Comparison of ENCODE assay signal across 1 cellular context in the genomic region with DNA sequence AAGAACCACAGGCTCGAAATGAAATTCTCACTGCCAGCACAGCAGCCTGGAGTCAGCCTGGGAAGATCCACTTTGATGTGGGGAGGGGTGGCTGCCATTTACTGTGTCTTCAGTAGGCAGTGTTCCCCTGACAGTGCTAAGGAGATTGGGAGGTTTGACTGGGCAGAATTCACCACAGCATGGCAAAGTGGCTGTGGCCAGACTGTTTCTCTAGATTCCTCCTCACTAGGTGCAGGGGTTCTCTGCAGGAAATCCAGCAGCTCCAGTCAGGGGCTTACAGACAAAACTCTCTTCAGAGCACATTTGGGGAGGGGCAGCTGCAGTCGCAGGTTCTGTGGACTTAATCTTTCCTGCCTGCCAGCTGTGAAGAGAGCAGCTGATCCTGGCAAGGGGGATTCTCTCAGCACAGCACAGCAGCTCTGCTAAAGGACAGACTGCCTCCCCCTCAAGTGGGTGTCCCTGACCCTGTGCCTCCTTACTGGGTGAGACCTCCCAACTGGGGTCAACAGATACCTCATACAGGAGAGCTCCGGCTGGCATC.
TF ChIP-seq lines count a peak whose summit lies in the region.

No MANE protein-coding gene starts in this region.

TF ChIP-seq in H1, 55 proteins besides CTCF, POLR2A, EP300 and RAD21 (continued from another document):
- TF ChIP-seq RNF2 (IDR thresholded peaks at IDR 0.05; ENCODE audit: borderline replicate concordance, low read depth, low read length, missing control alignments, poor library complexity, severe bottlenecking) (no peak), CEBPB (IDR thresholded peaks at IDR 0.05; ENCODE audit: low read depth, low read length) (no peak), EZH2 (IDR thresholded peaks at IDR 0.05; ENCODE audit: low read depth, low read length, severe bottlenecking) (no peak), CBX8 (IDR thresholded peaks at IDR 0.05; ENCODE audit: borderline replicate concordance, low read depth, low read length) (no peak)
- TF ChIP-seq, protein P1, sequence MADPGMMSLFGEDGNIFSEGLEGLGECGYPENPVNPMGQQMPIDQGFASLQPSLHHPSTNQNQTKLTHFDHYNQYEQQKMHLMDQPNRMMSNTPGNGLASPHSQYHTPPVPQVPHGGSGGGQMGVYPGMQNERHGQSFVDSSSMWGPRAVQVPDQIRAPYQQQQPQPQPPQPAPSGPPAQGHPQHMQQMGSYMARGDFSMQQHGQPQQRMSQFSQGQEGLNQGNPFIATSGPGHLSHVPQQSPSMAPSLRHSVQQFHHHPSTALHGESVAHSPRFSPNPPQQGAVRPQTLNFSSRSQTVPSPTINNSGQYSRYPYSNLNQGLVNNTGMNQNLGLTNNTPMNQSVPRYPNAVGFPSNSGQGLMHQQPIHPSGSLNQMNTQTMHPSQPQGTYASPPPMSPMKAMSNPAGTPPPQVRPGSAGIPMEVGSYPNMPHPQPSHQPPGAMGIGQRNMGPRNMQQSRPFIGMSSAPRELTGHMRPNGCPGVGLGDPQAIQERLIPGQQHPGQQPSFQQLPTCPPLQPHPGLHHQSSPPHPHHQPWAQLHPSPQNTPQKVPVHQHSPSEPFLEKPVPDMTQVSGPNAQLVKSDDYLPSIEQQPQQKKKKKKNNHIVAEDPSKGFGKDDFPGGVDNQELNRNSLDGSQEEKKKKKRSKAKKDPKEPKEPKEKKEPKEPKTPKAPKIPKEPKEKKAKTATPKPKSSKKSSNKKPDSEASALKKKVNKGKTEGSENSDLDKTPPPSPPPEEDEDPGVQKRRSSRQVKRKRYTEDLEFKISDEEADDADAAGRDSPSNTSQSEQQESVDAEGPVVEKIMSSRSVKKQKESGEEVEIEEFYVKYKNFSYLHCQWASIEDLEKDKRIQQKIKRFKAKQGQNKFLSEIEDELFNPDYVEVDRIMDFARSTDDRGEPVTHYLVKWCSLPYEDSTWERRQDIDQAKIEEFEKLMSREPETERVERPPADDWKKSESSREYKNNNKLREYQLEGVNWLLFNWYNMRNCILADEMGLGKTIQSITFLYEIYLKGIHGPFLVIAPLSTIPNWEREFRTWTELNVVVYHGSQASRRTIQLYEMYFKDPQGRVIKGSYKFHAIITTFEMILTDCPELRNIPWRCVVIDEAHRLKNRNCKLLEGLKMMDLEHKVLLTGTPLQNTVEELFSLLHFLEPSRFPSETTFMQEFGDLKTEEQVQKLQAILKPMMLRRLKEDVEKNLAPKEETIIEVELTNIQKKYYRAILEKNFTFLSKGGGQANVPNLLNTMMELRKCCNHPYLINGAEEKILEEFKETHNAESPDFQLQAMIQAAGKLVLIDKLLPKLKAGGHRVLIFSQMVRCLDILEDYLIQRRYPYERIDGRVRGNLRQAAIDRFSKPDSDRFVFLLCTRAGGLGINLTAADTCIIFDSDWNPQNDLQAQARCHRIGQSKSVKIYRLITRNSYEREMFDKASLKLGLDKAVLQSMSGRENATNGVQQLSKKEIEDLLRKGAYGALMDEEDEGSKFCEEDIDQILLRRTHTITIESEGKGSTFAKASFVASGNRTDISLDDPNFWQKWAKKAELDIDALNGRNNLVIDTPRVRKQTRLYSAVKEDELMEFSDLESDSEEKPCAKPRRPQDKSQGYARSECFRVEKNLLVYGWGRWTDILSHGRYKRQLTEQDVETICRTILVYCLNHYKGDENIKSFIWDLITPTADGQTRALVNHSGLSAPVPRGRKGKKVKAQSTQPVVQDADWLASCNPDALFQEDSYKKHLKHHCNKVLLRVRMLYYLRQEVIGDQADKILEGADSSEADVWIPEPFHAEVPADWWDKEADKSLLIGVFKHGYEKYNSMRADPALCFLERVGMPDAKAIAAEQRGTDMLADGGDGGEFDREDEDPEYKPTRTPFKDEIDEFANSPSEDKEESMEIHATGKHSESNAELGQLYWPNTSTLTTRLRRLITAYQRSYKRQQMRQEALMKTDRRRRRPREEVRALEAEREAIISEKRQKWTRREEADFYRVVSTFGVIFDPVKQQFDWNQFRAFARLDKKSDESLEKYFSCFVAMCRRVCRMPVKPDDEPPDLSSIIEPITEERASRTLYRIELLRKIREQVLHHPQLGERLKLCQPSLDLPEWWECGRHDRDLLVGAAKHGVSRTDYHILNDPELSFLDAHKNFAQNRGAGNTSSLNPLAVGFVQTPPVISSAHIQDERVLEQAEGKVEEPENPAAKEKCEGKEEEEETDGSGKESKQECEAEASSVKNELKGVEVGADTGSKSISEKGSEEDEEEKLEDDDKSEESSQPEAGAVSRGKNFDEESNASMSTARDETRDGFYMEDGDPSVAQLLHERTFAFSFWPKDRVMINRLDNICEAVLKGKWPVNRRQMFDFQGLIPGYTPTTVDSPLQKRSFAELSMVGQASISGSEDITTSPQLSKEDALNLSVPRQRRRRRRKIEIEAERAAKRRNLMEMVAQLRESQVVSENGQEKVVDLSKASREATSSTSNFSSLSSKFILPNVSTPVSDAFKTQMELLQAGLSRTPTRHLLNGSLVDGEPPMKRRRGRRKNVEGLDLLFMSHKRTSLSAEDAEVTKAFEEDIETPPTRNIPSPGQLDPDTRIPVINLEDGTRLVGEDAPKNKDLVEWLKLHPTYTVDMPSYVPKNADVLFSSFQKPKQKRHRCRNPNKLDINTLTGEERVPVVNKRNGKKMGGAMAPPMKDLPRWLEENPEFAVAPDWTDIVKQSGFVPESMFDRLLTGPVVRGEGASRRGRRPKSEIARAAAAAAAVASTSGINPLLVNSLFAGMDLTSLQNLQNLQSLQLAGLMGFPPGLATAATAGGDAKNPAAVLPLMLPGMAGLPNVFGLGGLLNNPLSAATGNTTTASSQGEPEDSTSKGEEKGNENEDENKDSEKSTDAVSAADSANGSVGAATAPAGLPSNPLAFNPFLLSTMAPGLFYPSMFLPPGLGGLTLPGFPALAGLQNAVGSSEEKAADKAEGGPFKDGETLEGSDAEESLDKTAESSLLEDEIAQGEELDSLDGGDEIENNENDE (IDR thresholded peaks at IDR 0.05; ENCODE audit: insufficient replicate concordance, low read length): no peak
